In genomic region chr5:59207416-59207815, GRCh38 we compare ENCODE assay signal across 23 cellular contexts.
DNase-seq lines count a peak whose midpoint lies in the region; ATAC-seq, FAIRE-seq and TF ChIP-seq lines count a peak whose summit lies in the region.
"Had no signal": no experiment of that assay in that cellular context is flagged by ENCODE, and none has a peak within 500 bp of the region (broad histone marks: within the 10 kb centered on the region; RNA-seq: fewer than 3 reads in every experiment).

No MANE protein-coding gene starts in this region.

- intact Hi-C loops in K562 (cut with micrococcal nuclease), result no loop called here
- intact Hi-C loops in sigmoid colon (cut with DNase I), result loop anchor here (5.0 kb wide), 1 partner anchor 70 kb away; no protein-coding TSS in a partner anchor
- intact Hi-C loops in PC-3 (cut with micrococcal nuclease), result no loop called here

- TF ChIP-seq POLR2A in A549 (IDR thresholded peaks at IDR 0.05; ENCODE audit: low read length) (no peak), K562 (conservative IDR thresholded peaks at IDR 0.05) (no peak), sigmoid colon (IDR thresholded peaks at IDR 0.05) (no peak)

- CTCF ChIA-PET in A549 (lab: Yijun Ruan, JAX) (no interaction called here), K562 (lab: Yijun Ruan, JAX; ENCODE audit: low intra/inter-chr PET ratio) (no interaction called here), PC-3 (lab: Charles Lee) (no interaction called here)

- no peak for ATAC-seq in A549
- ATAC-seq in K562, result no peak
- ATAC-seq in SK-N-SH treated with all-trans-retinoic acid at 6 μM for 48 hours, result no peak
- ATAC-seq in PC-3, result no peak

- in situ Hi-C loops in K562 (cut with MboI), result no loop called here

- H3F3A ChIP-seq in PC-3 (ENCODE audit: low read length, unreplicated experiment), result no peaks in the 10 kb centered on the region

- H3K4me2 ChIP-seq in A549 (peak overlapping the region; percentile 50), K562 (ENCODE audit: insufficient read depth, low read length) (no peak overlapping the region), hepatocyte (no peak overlapping the region), PC-3 (ENCODE audit: low read length) (no peak overlapping the region)

- FAIRE-seq in A549 (lab: Jason Lieb, UNC), result peak; percentile 23
- FAIRE-seq in K562 (lab: Jason Lieb, UNC), result no peak
- FAIRE-seq: H54, RCC 7860 had no signal

- H3K9ac ChIP-seq in K562 (ENCODE audit: insufficient read depth in 1 of 2, low read depth in 2 of 2, low read length in 2 of 2), result no peak overlapping the region
- H3K9ac ChIP-seq in PC-3 (ENCODE audit: low read length), result no peak overlapping the region

- no peaks in the 10 kb centered on the region for H3K79me2 ChIP-seq in K562 (ENCODE audit: control insufficient read depth, insufficient read depth, low read length)
- H3K79me2 ChIP-seq in hepatocyte, result no peaks in the 10 kb centered on the region
- H3K79me2 ChIP-seq in PC-3 (ENCODE audit: low read length), result no peaks in the 10 kb centered on the region

- BruUV-seq in K562 (replicated peaks; lab: Mats Ljungman, UMichigan) (no TSS peak), PC-3 (replicated peaks; lab: Mats Ljungman, UMichigan) (no TSS peak)

- H3K27ac ChIP-seq in A549 (peak overlapping the region; percentile 62 to 76), K562 (ENCODE audit: extremely low read depth, low read depth, low read length) (no peak overlapping the region), hepatocyte (peak overlapping the region; percentile 2), sigmoid colon (peak overlapping the region; percentile 58 to 81 (median 72)), PC-3 (ENCODE audit: low read length) (no peak overlapping the region)
- H3K27ac ChIP-seq: SJSA1 had no signal

- H3K9me2 ChIP-seq in hepatocyte (replicated peaks; ENCODE audit: insufficient read depth) (no peaks in the 10 kb centered on the region), PC-3 (replicated peaks; ENCODE audit: low read length) (no peaks in the 10 kb centered on the region)

- no peaks in the 10 kb centered on the region for H3K36me3 ChIP-seq in K562 (ENCODE audit: control insufficient read depth, insufficient read depth, low read length)
- H3K36me3 ChIP-seq in hepatocyte (replicated peaks; ENCODE audit: insufficient read depth, low read depth), result no peaks in the 10 kb centered on the region
- H3K36me3 ChIP-seq in sigmoid colon, result peaks cover 0 to 3% (median 0%) of the 10 kb centered on the region in 4 donors
- H3K36me3 ChIP-seq in PC-3 (ENCODE audit: low read depth, low read length), result no peaks in the 10 kb centered on the region
- H3K36me3 ChIP-seq: SJSA1 had no signal

- H3K27me3 ChIP-seq in K562 (ENCODE audit: control insufficient read depth in 2 of 2, insufficient read depth in 2 of 2, low read length in 2 of 2) (no peaks in the 10 kb centered on the region), hepatocyte (no peaks in the 10 kb centered on the region), sigmoid colon (no peaks in the 10 kb centered on the region), PC-3 (ENCODE audit: low read length) (no peaks in the 10 kb centered on the region)
- H3K27me3 ChIP-seq: SJSA1 had no signal

- WGBS in A549 (ENCODE audit: missing lambda C conversion rate), result 92% methylated on average over 1 of the region's 1 CpG
- WGBS in K562 (ENCODE audit: insufficient coverage, low coverage, missing lambda C conversion rate), result 0% methylated on average over 1 of the region's 1 CpG
- 59% methylated on average over 1 of the region's 1 CpG for WGBS in hepatocyte (ENCODE audit: low lambda C conversion rate, missing lambda C conversion rate)
- 84 to 89% methylated on average over 1 of the region's 1 CpG for WGBS in sigmoid colon, 2 donors

- H2AFZ ChIP-seq in K562 (ENCODE audit: low read depth, low read length), result no peak overlapping the region
- H2AFZ ChIP-seq in hepatocyte, result no peak overlapping the region
- H2AFZ ChIP-seq in PC-3 (ENCODE audit: low read length), result no peak overlapping the region

- TF ChIP-seq CTCF in A549 (IDR thresholded peaks at IDR 0.05) (no peak), K562 (IDR thresholded peaks at IDR 0.05 in 2 of 3, conservative IDR thresholded peaks at IDR 0.05 in 1 of 3; ENCODE audit: insufficient read depth in 2 of 3, low read depth in 1 of 3, low read length in 3 of 3) (no peak), hepatocyte (IDR thresholded peaks at IDR 0.05; ENCODE audit: poor library complexity) (no peak), sigmoid colon (IDR thresholded peaks at IDR 0.05) (no peak), PC-3 (conservative IDR thresholded peaks at IDR 0.05; ENCODE audit: low read depth, low read length) (no peak)

- H3K9me3 ChIP-seq in A549, result no peaks in the 10 kb centered on the region
- H3K9me3 ChIP-seq in K562 (replicated peaks; ENCODE audit: control insufficient read depth, insufficient read depth, low read depth, low read length), result no peaks in the 10 kb centered on the region
- H3K9me3 ChIP-seq in hepatocyte (ENCODE audit: low read depth), result no peaks in the 10 kb centered on the region
- H3K9me3 ChIP-seq in sigmoid colon, result no peaks in the 10 kb centered on the region
- H3K9me3 ChIP-seq in PC-3 (ENCODE audit: low read length), result no peaks in the 10 kb centered on the region
- H3K9me3 ChIP-seq: SJSA1 had no signal

- POLR2A ChIA-PET in A549 (lab: Yijun Ruan, JAX) (interaction anchor here (0.6 kb wide), 1 partner anchor 32 kb away, joined by 6 read pairs; no protein-coding TSS in a partner anchor), K562 (lab: Yijun Ruan, JAX) (no interaction called here), PC-3 (lab: Charles Lee; ENCODE audit: unreplicated experiment) (no interaction called here)

- DNase-seq in A549 (ENCODE audit: low read depth in 1 of 2, low spot score in 1 of 2) (no peak), K562 (ENCODE audit: extremely low read depth in 1 of 4, low spot score in 3 of 4) (no peak), hepatocyte (ENCODE audit: low spot score) (no peak), sigmoid colon (no peak), PC-3 (no peak), NCI-H748 (lab: John Stamatoyannopoulos, UW; ENCODE audit: unreplicated experiment) (no peak), NCI-H1694 treated with DMSO at 0.1 percent for 48 hours (lab: John Stamatoyannopoulos, UW) (no peak)
- DNase-seq: 8988T; AML-193; Calu3; CD8-positive, alpha-beta memory T cell; DMS153; GDM1; MM.1S; NCI-H1048; NCI-H1436 treated with DMSO at 0.1 percent for 48 hours; NCI-H2029; NCI-H226; NCI-H524 had no signal

- H4K20me1 ChIP-seq in K562 (replicated peaks; ENCODE audit: control insufficient read depth, insufficient read depth, low read length), result no peaks in the 10 kb centered on the region
- H4K20me1 ChIP-seq in hepatocyte (ENCODE audit: insufficient read depth, poor library complexity, severe bottlenecking), result no peaks in the 10 kb centered on the region
- no peaks in the 10 kb centered on the region for H4K20me1 ChIP-seq in PC-3 (ENCODE audit: low read length)

- H3K4me3 ChIP-seq in A549 (no peak overlapping the region), K562 (no peak overlapping the region), hepatocyte (no peak overlapping the region), sigmoid colon (no peak overlapping the region), PC-3 (ENCODE audit: low read length) (no peak overlapping the region)
- H3K4me3 ChIP-seq: SJSA1 had no signal

- no peaks in the 10 kb centered on the region for H3K9me1 ChIP-seq in K562 (ENCODE audit: control insufficient read depth, insufficient read depth, low read length)

- TF ChIP-seq EP300 in A549 (IDR thresholded peaks at IDR 0.05) (no peak), K562 (IDR thresholded peaks at IDR 0.05; ENCODE audit: low read length) (no peak), sigmoid colon (IDR thresholded peaks at IDR 0.05) (no peak)

- H3K4me1 ChIP-seq in A549 (peaks cover 92% of the 10 kb centered on the region), K562 (replicated peaks in 1 of 2; ENCODE audit: control insufficient read depth in 2 of 2, insufficient read depth in 2 of 2, low read length in 2 of 2) (no peaks in the 10 kb centered on the region), hepatocyte (ENCODE audit: insufficient read depth) (no peaks in the 10 kb centered on the region), sigmoid colon (peaks cover 0 to 75% (median 59%) of the 10 kb centered on the region in 4 donors), PC-3 (ENCODE audit: insufficient read depth, low read length) (no peaks in the 10 kb centered on the region)

- TF ChIP-seq RAD21 in A549 (conservative IDR thresholded peaks at IDR 0.05 in 1 of 2, IDR thresholded peaks at IDR 0.05 in 1 of 2), result no peak
- TF ChIP-seq RAD21 in K562 (CRISPR knock-in tag; conservative IDR thresholded peaks at IDR 0.05 in 1 of 2, IDR thresholded peaks at IDR 0.05 in 1 of 2), result no peak

TF ChIP-seq in A549, 52 proteins besides CTCF, POLR2A, EP300 and RAD21 (continues in another document):
- TF ChIP-seq JUN (IDR thresholded peaks at IDR 0.05) (no peak), EHF (CRISPR knock-in tag; IDR thresholded peaks at IDR 0.05) (no peak), FOSB (CRISPR knock-in tag; IDR thresholded peaks at IDR 0.05) (no peak), NPAS2 (CRISPR knock-in tag; IDR thresholded peaks at IDR 0.05; ENCODE audit: borderline replicate concordance) (no peak)

TF ChIP-seq in K562, 482 proteins besides CTCF, POLR2A, EP300 and RAD21 (continues in another document):
- TF ChIP-seq ZNF589 (CRISPR knock-in tag; IDR thresholded peaks at IDR 0.05; ENCODE audit: low read depth) (no peak), XRCC4 (IDR thresholded peaks at IDR 0.05; ENCODE audit: extremely low read depth, insufficient read depth, insufficient read length) (no peak), ZNF316 (IDR thresholded peaks at IDR 0.05) (0 out of 2 replicates have a peak, but pooled peaks have one; percentile 10)

TF ChIP-seq in SK-N-SH treated with all-trans-retinoic acid at 6 μM for 48 hours, 23 proteins besides CTCF, POLR2A, EP300 and RAD21 (continues in another document):
- no peak for TF ChIP-seq TCF4 (CRISPR knock-in tag; IDR thresholded peaks at IDR 0.05; ENCODE audit: borderline replicate concordance)
- TF ChIP-seq ISL1 (CRISPR knock-in tag; IDR thresholded peaks at IDR 0.05), result no peak
- TF ChIP-seq PPARA (CRISPR knock-in tag; IDR thresholded peaks at IDR 0.05; ENCODE audit: borderline replicate concordance), result no peak
- no peak for TF ChIP-seq BACH2 (CRISPR knock-in tag; IDR thresholded peaks at IDR 0.05; ENCODE audit: borderline replicate concordance)
- no peak for TF ChIP-seq ZNF565 (CRISPR knock-in tag; conservative IDR thresholded peaks at IDR 0.05; ENCODE audit: low read depth)
- TF ChIP-seq ZC3H10 (CRISPR knock-in tag; IDR thresholded peaks at IDR 0.05), result no peak

Comparison
In these comparisons a context has a peak if more than half of its experiments do, and no peak if none do; other contexts are left out.
1. H3K27ac ChIP-seq: peak in A549 (2 of 2), hepatocyte (single experiment) and sigmoid colon (4 of 4); none in K562 (single experiment) and PC-3 (single experiment).